In the genomic region with DNA sequence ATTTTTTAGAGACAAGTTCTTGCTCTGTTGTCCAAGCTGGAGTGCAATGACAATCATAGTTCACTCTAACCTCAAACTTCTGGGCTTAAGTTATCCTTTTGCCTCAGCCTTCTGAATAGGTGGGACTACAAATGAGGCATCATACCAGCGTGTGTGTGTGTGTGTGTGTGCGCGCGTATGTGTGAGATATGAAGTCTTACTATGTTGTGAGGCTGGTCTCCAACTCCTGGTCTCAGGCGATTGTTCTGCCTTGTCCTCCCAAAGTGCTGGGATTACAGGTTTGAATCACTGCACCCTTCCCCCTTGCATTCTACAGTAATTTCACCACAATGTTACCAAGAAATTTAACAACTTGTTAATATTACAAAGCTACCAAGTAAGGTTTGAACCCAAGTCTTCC, we compare ENCODE assay signal across 11 cellular contexts. TPM values are rescaled to one million over a fixed set of nuclear protein-coding genes. Genes with fewer than 3 reads are reported as not detected.
A peak's percentile ranks its signal among the peaks of the same experiment; 100 is the strongest.
DNase-seq lines count a peak whose midpoint lies in the region; ATAC-seq and TF ChIP-seq lines count a peak whose summit lies in the region.
"Had no signal": no experiment of that assay in that cellular context is flagged by ENCODE, and none has a peak within 500 bp of the region (broad histone marks: within the 10 kb centered on the region; RNA-seq: fewer than 3 reads in every experiment).

No MANE protein-coding gene starts in this region.

- H3K4me1 ChIP-seq in CD4-positive, CD25-positive, alpha-beta regulatory T cell (ENCODE audit: control insufficient read depth, insufficient read depth, low read length, poor library complexity, severe bottlenecking) = peaks cover 44% of the 10 kb centered on the region
- H3K4me1 ChIP-seq in PC-9 (replicated peaks; ENCODE audit: insufficient read depth) (peaks cover 18% of the 10 kb centered on the region), psoas muscle (peaks cover 8% of the 10 kb centered on the region)

- H3K27ac Mint-ChIP-seq in CD4-positive, CD25-positive, alpha-beta regulatory T cell = peak overlapping the region; percentile 96 to 99 (median 97)

- peak overlapping the region; percentile 94 to 100 (median 99) for H3K4me3 Mint-ChIP-seq in CD4-positive, CD25-positive, alpha-beta regulatory T cell

- peak in 1 of 3 donors; percentile 53 for DNase-seq in CD4-positive, CD25-positive, alpha-beta regulatory T cell
- no peak for DNase-seq in PC-9
- DNase-seq in dermis blood vessel endothelial cell = peak; percentile 18
- DNase-seq in psoas muscle = no peak
- DNase-seq in NK-92 (lab: John Stamatoyannopoulos, UW; ENCODE audit: unreplicated experiment) = no peak
- no peak for DNase-seq in iPS-NIHi11 (ENCODE audit: low spot score)
- no peak for DNase-seq in CD1c-positive myeloid dendritic cell (ENCODE audit: extremely low spot score)
- no peak for DNase-seq in inferior parietal cortex (ENCODE audit: extremely low spot score)

- peak overlapping the region; percentile 100 for H3K4me3 ChIP-seq in CD4-positive, CD25-positive, alpha-beta regulatory T cell (ENCODE audit: low read depth, low read length)
- H3K4me3 ChIP-seq in PC-9 (no peak overlapping the region), psoas muscle (no peak overlapping the region)
- H3K4me3 ChIP-seq: lung had no signal

- H3K27ac ChIP-seq in CD4-positive, CD25-positive, alpha-beta regulatory T cell (ENCODE audit: insufficient read depth, low read length, poor library complexity, severe bottlenecking) = peak overlapping the region; percentile 78
- peak overlapping the region; percentile 11 for H3K27ac ChIP-seq in PC-9
- H3K27ac ChIP-seq in psoas muscle = peak overlapping the region; percentile 78

- H4K20me1 ChIP-seq in PC-9 (ENCODE audit: insufficient read depth) = no peaks in the 10 kb centered on the region

- H3K4me2 ChIP-seq in PC-9 = peak overlapping the region; percentile 71

- no peak for TF ChIP-seq CTCF in PC-9 (conservative IDR thresholded peaks at IDR 0.05)
- no peak for TF ChIP-seq CTCF in psoas muscle (IDR thresholded peaks at IDR 0.05)

- ATAC-seq in CD4-positive, CD25-positive, alpha-beta regulatory T cell (ENCODE audit: low read depth in 2 of 2) = peak; percentile 15 to 28
- ATAC-seq in psoas muscle = peak in 1 of 4 donors; percentile 12

- H3F3A ChIP-seq in PC-9 (ENCODE audit: insufficient read depth, low read depth) = no peaks in the 10 kb centered on the region

- H3K36me3 Mint-ChIP-seq in CD4-positive, CD25-positive, alpha-beta regulatory T cell = peaks cover 21% of the 10 kb centered on the region

- intact Hi-C loops in PC-9 (cut with micrococcal nuclease; ENCODE audit: unreplicated experiment) = no loop called here
- intact Hi-C loops in psoas muscle (cut with DNase I) = no loop called here

- POLR2A ChIA-PET in PC-9 (lab: Charles Lee; ENCODE audit: unreplicated experiment) = no interaction called here

- H3K36me3 ChIP-seq in CD4-positive, CD25-positive, alpha-beta regulatory T cell (ENCODE audit: control insufficient read depth, insufficient read depth, low read length) = peaks cover 14% of the 10 kb centered on the region
- H3K36me3 ChIP-seq in PC-9 (ENCODE audit: low read depth) = no peaks in the 10 kb centered on the region
- peaks cover 0 to 2% of the 10 kb centered on the region in 2 donors for H3K36me3 ChIP-seq in psoas muscle (ENCODE audit: insufficient read depth in 1 of 2, low read depth in 1 of 2)

- no peaks in the 10 kb centered on the region for H3K9me3 ChIP-seq in CD4-positive, CD25-positive, alpha-beta regulatory T cell (ENCODE audit: control insufficient read depth in 2 of 2, low read length in 2 of 2)
- H3K9me3 ChIP-seq in PC-9 (ENCODE audit: insufficient read depth, low read depth) (no peaks in the 10 kb centered on the region), psoas muscle (no peaks in the 10 kb centered on the region)

- peaks cover 4% of the 10 kb centered on the region for H3K27me3 Mint-ChIP-seq in CD4-positive, CD25-positive, alpha-beta regulatory T cell

- H2AFZ ChIP-seq in PC-9 = no peak overlapping the region

- no peaks in the 10 kb centered on the region for H3K27me3 ChIP-seq in CD4-positive, CD25-positive, alpha-beta regulatory T cell (ENCODE audit: control insufficient read depth, insufficient read depth, low read length)
- H3K27me3 ChIP-seq in PC-9 (ENCODE audit: insufficient read depth, low read depth) = no peaks in the 10 kb centered on the region
- H3K27me3 ChIP-seq in psoas muscle (ENCODE audit: insufficient read depth in 3 of 3, low read length in 2 of 3) = no peaks in the 10 kb centered on the region

- CTCF ChIA-PET in PC-9 (lab: Charles Lee) = no interaction called here

- no peaks in the 10 kb centered on the region for H3K79me2 ChIP-seq in PC-9 (ENCODE audit: low read depth)

- 58 to 68% (median 59%) methylated on average over 5 of the region's 5 CpGs for WGBS in psoas muscle, 3 donors

- BruUV-seq in PC-9 (replicated peaks; lab: Mats Ljungman, UMichigan) = no TSS peak

- peaks cover 30 to 59% (median 41%) of the 10 kb centered on the region in 4 donors for H3K4me1 Mint-ChIP-seq in CD4-positive, CD25-positive, alpha-beta regulatory T cell

- H3K9me3 Mint-ChIP-seq in CD4-positive, CD25-positive, alpha-beta regulatory T cell = peaks cover 0 to 8% (median 0%) of the 10 kb centered on the region in 7 donors

- no peaks in the 10 kb centered on the region; the same call in 1 of the 2 replicates for H3K9me2 ChIP-seq in PC-9 (ENCODE audit: insufficient read depth)

RNA-seq across cellular contexts. Expression of a gene that starts 0.7 kb away (rescaled TPM):
- 233 TPM for total RNA-seq in CD4-positive, CD25-positive, alpha-beta regulatory T cell
- 100 to 1,000 TPM; 189 to 250 (median 234) TPM for polyA plus RNA-seq in CD4-positive, CD25-positive, alpha-beta regulatory T cell
- total RNA-seq in PC-9 (2021) (7.0 and 9.6 TPM in 2 replicates), dermis blood vessel endothelial cell (65.9 and 97.0 TPM in 2 replicates), psoas muscle (10 to 100 TPM; 11.3 to 33.8 (median 26.3) TPM)
- polyA plus RNA-seq in psoas muscle = 10 to 100 TPM; 12.7 to 36.6 (median 21.2) TPM

RNA-seq across cellular contexts. Expression of a gene that starts 49.2 kb away (rescaled TPM):
- total RNA-seq in CD4-positive, CD25-positive, alpha-beta regulatory T cell = 0.20 TPM
- polyA plus RNA-seq in CD4-positive, CD25-positive, alpha-beta regulatory T cell = under 1 TPM in 1 of 4 donors, not detected in 3; 0.11 TPM
- total RNA-seq in PC-9 (2021) = not detected in 2 replicates
- not detected in 2 replicates for total RNA-seq in dermis blood vessel endothelial cell
- not detected for total RNA-seq in psoas muscle
- not detected for polyA plus RNA-seq in psoas muscle
- total RNA-seq: cerebellum; T-helper 2 cell treated with Interferon-gamma antibody and Interleukin-4, amounts not matched to agents 100 ng/mL and 5 ng/mL, for 36 hours had no signal

Comparison
In these comparisons a context has a peak if more than half of its experiments do, and no peak if none do; other contexts are left out.
1. H3K27ac ChIP-seq: peak in every context shown above with its lines; median percentile 78 in CD4-positive, CD25-positive, alpha-beta regulatory T cell; 78 in psoas muscle; 11 in PC-9.